38 cellular contexts compared by ENCODE assay signal in genomic region chr7:30663414-30663813, GRCh38. TPM values are rescaled to one million over a fixed set of nuclear protein-coding genes. Genes with fewer than 3 reads are reported as not detected.
"Had no signal": no experiment of that assay in that cellular context is flagged by ENCODE, and none has a peak within 500 bp of the region (broad histone marks: within the 10 kb centered on the region; RNA-seq: fewer than 3 reads in every experiment).

No MANE protein-coding gene starts in this region.

- H3K4me1 Mint-ChIP-seq: activated CD4-positive, alpha-beta memory T cell treated with anti-CD3 and anti-CD28 coated beads, Interleukin-2, amount 10 ng/mL, durations not matched to agents 7 days and 5 days; activated CD8-positive, alpha-beta memory T cell treated with anti-CD3 and anti-CD28 coated beads, Interleukin-2, amount 10 ng/mL, durations not matched to agents 7 days and 5 days; activated naive CD4-positive, alpha-beta T cell treated with anti-CD3 and anti-CD28 coated beads, Interleukin-2, amount 50 U/mL, for 24 hours; activated T-helper 17 cell treated with anti-CD3 and anti-CD28 coated beads, Interleukin-2, amount 50 U/mL, for 72 hours; central memory CD8-positive, alpha-beta T cell had no signal

- H3K27me3 ChIP-seq: ascending aorta, cardiac muscle cell, Peyer's patch, SJCRH30 had no signal

- H3K4me3 ChIP-seq: ascending aorta, cardiac muscle cell, Peyer's patch, SJCRH30, SK-N-MC had no signal

- H3K27me3 Mint-ChIP-seq: activated CD4-positive, alpha-beta memory T cell treated with anti-CD3 and anti-CD28 coated beads, Interleukin-2, amount 10 ng/mL, durations not matched to agents 7 days and 5 days; activated CD8-positive, alpha-beta memory T cell treated with anti-CD3 and anti-CD28 coated beads, Interleukin-2, amount 10 ng/mL, durations not matched to agents 7 days and 5 days; activated naive CD4-positive, alpha-beta T cell treated with anti-CD3 and anti-CD28 coated beads, Interleukin-2, amount 50 U/mL, for 24 hours; activated naive CD8-positive, alpha-beta T cell treated with anti-CD3 and anti-CD28 coated beads, Interleukin-2, amount 10 ng/mL, durations not matched to agents 7 days and 5 days had no signal

- H3K27ac ChIP-seq: ascending aorta, cardiac muscle cell, KMS-11, Peyer's patch, RWPE1, SJCRH30, SK-N-MC had no signal

- DNase-seq: activated CD4-positive, alpha-beta memory T cell treated with anti-CD3 and anti-CD28 coated beads, Interleukin-2, amount 10 ng/mL, durations not matched to agents 7 days and 5 days; activated CD4-positive, alpha-beta T cell treated with anti-CD3 and anti-CD28 coated beads for 1 hour; activated CD4-positive, alpha-beta T cell treated with anti-CD3 and anti-CD28 coated beads for 48 hours; activated CD4-positive, CD25-positive, alpha-beta regulatory T cell; activated CD8-positive, alpha-beta memory T cell treated with anti-CD3 and anti-CD28 coated beads for 24 hours; activated CD8-positive, alpha-beta memory T cell treated with anti-CD3 and anti-CD28 coated beads, Interleukin-2, amount 10 ng/mL, durations not matched to agents 7 days and 5 days; activated CD8-positive, alpha-beta memory T cell treated with anti-CD3 and anti-CD28 coated beads, Interleukin-2, amount 50 U/mL, for 48 hours; activated effector memory CD4-positive, alpha-beta T cell treated with anti-CD3 and anti-CD28 coated beads, Interleukin-2, amount 50 U/mL, for 16 hours; activated naive CD4-positive, alpha-beta T cell; activated naive CD8-positive, alpha-beta T cell treated with anti-CD3 and anti-CD28 coated beads, Interleukin-2, amount 10 ng/mL, durations not matched to agents 7 days and 5 days; activated T-cell treated with anti-CD3 and anti-CD28 coated beads, Interleukin-2, amount 50 U/mL, for 1 hour; activated T-cell treated with anti-CD3 and anti-CD28 coated beads, Interleukin-2, amount 50 U/mL, for 72 hours; amygdala; MM.1S; MV-4-11; NCI-H1092; NCI-H1436 treated with DMSO at 0.1 percent for 48 hours; NCI-H1694 treated with DMSO at 0.1 percent for 48 hours; NCI-H2029; NCI-H345; NCI-H524 treated with DMSO at 0.1 percent for 48 hours; PC-3; Peyer's patch; SHP77; SJCRH30 had no signal

- H3K9me3 Mint-ChIP-seq: activated CD4-positive, alpha-beta memory T cell treated with anti-CD3 and anti-CD28 coated beads, Interleukin-2, amount 10 ng/mL, durations not matched to agents 7 days and 5 days; activated naive CD4-positive, alpha-beta T cell treated with anti-CD3 and anti-CD28 coated beads, Interleukin-2, amount 50 U/mL, for 24 hours; activated naive CD8-positive, alpha-beta T cell treated with anti-CD3 and anti-CD28 coated beads, Interleukin-2, amount 10 ng/mL, durations not matched to agents 7 days and 5 days; activated T-cell treated with anti-CD3 and anti-CD28 coated beads, Interleukin-2, amount 50 U/mL, for 72 hours; activated T-helper 17 cell treated with anti-CD3 and anti-CD28 coated beads, Interleukin-2, amount 50 U/mL, for 72 hours; central memory CD8-positive, alpha-beta T cell; T-helper 1 cell treated with Interleukin-12 subunit alpha and Interleukin-12 subunit beta and Interleukin-4 antibody, amounts not matched to agents 30 μg/mL and 1 μg/mL, for 36 hours; T-helper 2 cell treated with Interferon-gamma antibody and Interleukin-4, amounts not matched to agents 5 μg/mL and 100 μg/mL, for 36 hours had no signal

- H3K9me3 ChIP-seq: ascending aorta, Peyer's patch, SJCRH30 had no signal

- H3K36me3 ChIP-seq: ascending aorta, cardiac muscle cell, Peyer's patch, SJCRH30 had no signal

- H3K4me1 ChIP-seq: ascending aorta, Peyer's patch had no signal

- FAIRE-seq: TTC549 had no signal

- H3K9ac ChIP-seq: KMS-11 had no signal

- H3K36me3 Mint-ChIP-seq: activated CD8-positive, alpha-beta memory T cell treated with anti-CD3 and anti-CD28 coated beads, Interleukin-2, amount 10 ng/mL, durations not matched to agents 7 days and 5 days; activated naive CD4-positive, alpha-beta T cell treated with anti-CD3 and anti-CD28 coated beads, Interleukin-2, amount 50 U/mL, for 24 hours; activated naive CD8-positive, alpha-beta T cell treated with anti-CD3 and anti-CD28 coated beads, Interleukin-2, amount 10 ng/mL, durations not matched to agents 7 days and 5 days had no signal

- H3K27ac Mint-ChIP-seq: activated CD4-positive, alpha-beta memory T cell treated with anti-CD3 and anti-CD28 coated beads, Interleukin-2, amount 10 ng/mL, durations not matched to agents 7 days and 5 days; activated CD8-positive, alpha-beta memory T cell treated with anti-CD3 and anti-CD28 coated beads, Interleukin-2, amount 10 ng/mL, durations not matched to agents 7 days and 5 days; activated naive CD4-positive, alpha-beta T cell treated with anti-CD3 and anti-CD28 coated beads, Interleukin-2, amount 50 U/mL, for 24 hours; activated naive CD8-positive, alpha-beta T cell treated with anti-CD3 and anti-CD28 coated beads, Interleukin-2, amount 10 ng/mL, durations not matched to agents 7 days and 5 days; activated T-cell treated with anti-CD3 and anti-CD28 coated beads, Interleukin-2, amount 50 U/mL, for 72 hours; activated T-helper 17 cell treated with anti-CD3 and anti-CD28 coated beads, Interleukin-2, amount 50 U/mL, for 72 hours; T-helper 1 cell treated with Interleukin-12 subunit alpha and Interleukin-12 subunit beta and Interleukin-4 antibody, amounts not matched to agents 30 μg/mL and 1 μg/mL, for 36 hours; T-helper 2 cell treated with Interferon-gamma antibody and Interleukin-4, amounts not matched to agents 5 μg/mL and 100 μg/mL, for 36 hours had no signal

- H3K4me3 Mint-ChIP-seq: activated CD4-positive, alpha-beta memory T cell treated with anti-CD3 and anti-CD28 coated beads, Interleukin-2, amount 10 ng/mL, durations not matched to agents 7 days and 5 days; activated CD8-positive, alpha-beta memory T cell treated with anti-CD3 and anti-CD28 coated beads, Interleukin-2, amount 10 ng/mL, durations not matched to agents 7 days and 5 days; activated naive CD4-positive, alpha-beta T cell treated with anti-CD3 and anti-CD28 coated beads, Interleukin-2, amount 50 U/mL, for 24 hours; activated naive CD8-positive, alpha-beta T cell treated with anti-CD3 and anti-CD28 coated beads, Interleukin-2, amount 10 ng/mL, durations not matched to agents 7 days and 5 days; activated T-cell treated with anti-CD3 and anti-CD28 coated beads, Interleukin-2, amount 50 U/mL, for 72 hours; activated T-helper 17 cell treated with anti-CD3 and anti-CD28 coated beads, Interleukin-2, amount 50 U/mL, for 72 hours; central memory CD8-positive, alpha-beta T cell; T-helper 1 cell treated with Interleukin-12 subunit alpha and Interleukin-12 subunit beta and Interleukin-4 antibody, amounts not matched to agents 30 μg/mL and 1 μg/mL, for 36 hours; T-helper 2 cell treated with Interferon-gamma antibody and Interleukin-4, amounts not matched to agents 5 μg/mL and 100 μg/mL, for 36 hours had no signal

- ATAC-seq: activated CD8-positive, alpha-beta memory T cell treated with anti-CD3 and anti-CD28 coated beads, Interleukin-2, amount 10 ng/mL, durations not matched to agents 7 days and 5 days; PC-3 had no signal

- H3K4me2 ChIP-seq: KMS-11 had no signal

RNA-seq across cellular contexts. Expression of gene CRHR2, which starts 18.8 kb away (rescaled TPM):
- total RNA-seq: activated CD4-positive, alpha-beta memory T cell treated with anti-CD3 and anti-CD28 coated beads, Interleukin-2, amount 10 ng/mL, durations not matched to agents 7 days and 5 days; activated CD8-positive, alpha-beta memory T cell treated with anti-CD3 and anti-CD28 coated beads, Interleukin-2, amount 10 ng/mL, durations not matched to agents 7 days and 5 days; activated naive CD8-positive, alpha-beta T cell treated with anti-CD3 and anti-CD28 coated beads, Interleukin-2, amount 10 ng/mL, durations not matched to agents 7 days and 5 days; activated T-cell treated with anti-CD3 and anti-CD28 coated beads, Interleukin-2, amount 50 U/mL, for 72 hours; activated T-helper 17 cell treated with anti-CD3 and anti-CD28 coated beads, Interleukin-2, amount 50 U/mL, for 72 hours; LHCN-M2; NCI-H460; PC-3; Peyer's patch; SJCRH30 had no signal
